17 cellular contexts compared by ENCODE assay signal in genomic region chr7:86975914-86976313, GRCh38.
A peak's percentile ranks its signal among the peaks of the same experiment; 100 is the strongest.
DNase-seq lines count a peak whose midpoint lies in the region; ATAC-seq and TF ChIP-seq lines count a peak whose summit lies in the region.
"Had no signal": no experiment of that assay in that cellular context is flagged by ENCODE, and none has a peak within 500 bp of the region (broad histone marks: within the 10 kb centered on the region; RNA-seq: fewer than 3 reads in every experiment).

No MANE protein-coding gene starts in this region.

- no peaks in the 10 kb centered on the region for H3K9me3 Mint-ChIP-seq in activated naive CD8-positive, alpha-beta T cell (ENCODE audit: low read depth)
- no peaks in the 10 kb centered on the region for H3K9me3 Mint-ChIP-seq in activated naive CD8-positive, alpha-beta T cell treated with anti-CD3 and anti-CD28 coated beads for 36 hours
- no peaks in the 10 kb centered on the region for H3K9me3 Mint-ChIP-seq in central memory CD8-positive, alpha-beta T cell
- no peaks in the 10 kb centered on the region for H3K9me3 Mint-ChIP-seq in naive thymus-derived CD8-positive, alpha-beta T cell

- TF ChIP-seq CTCF in thoracic aorta (IDR thresholded peaks at IDR 0.05) = no peak

- ATAC-seq in central memory CD8-positive, alpha-beta T cell (replicated peaks; ENCODE audit: extremely low read depth, poor library complexity, severe bottlenecking) = no peak
- no peak for ATAC-seq in naive thymus-derived CD8-positive, alpha-beta T cell
- ATAC-seq in thoracic aorta (ENCODE audit: insufficient number of reproducible peaks, low FRiP score, low read depth) (no peak), GM21786 (IDR thresholded peaks at IDR 0.05; ENCODE audit: unreplicated experiment) (no peak)

- POLR2A ChIA-PET in naive thymus-derived CD8-positive, alpha-beta T cell (lab: Charles Lee) = no interaction called here

- peaks cover 0 to 14% of the 10 kb centered on the region in 2 donors for H3K4me1 ChIP-seq in thoracic aorta (ENCODE audit: control insufficient read depth in 1 of 2, low read depth in 2 of 2)
- H3K4me1 ChIP-seq: BE2C, HAP-1 had no signal

- peak overlapping the region; percentile 3 for H3K27ac Mint-ChIP-seq in activated naive CD8-positive, alpha-beta T cell
- H3K27ac Mint-ChIP-seq in activated naive CD8-positive, alpha-beta T cell treated with anti-CD3 and anti-CD28 coated beads for 36 hours = no peak overlapping the region
- peak overlapping the region; percentile 68 for H3K27ac Mint-ChIP-seq in central memory CD8-positive, alpha-beta T cell (ENCODE audit: low read depth)
- H3K27ac Mint-ChIP-seq in naive thymus-derived CD8-positive, alpha-beta T cell = peak overlapping the region; percentile 2 to 94 (median 64)

- H3K4me1 Mint-ChIP-seq in activated naive CD8-positive, alpha-beta T cell (ENCODE audit: low read depth) = peaks cover 52% of the 10 kb centered on the region
- peaks cover 26% of the 10 kb centered on the region for H3K4me1 Mint-ChIP-seq in activated naive CD8-positive, alpha-beta T cell treated with anti-CD3 and anti-CD28 coated beads for 36 hours
- H3K4me1 Mint-ChIP-seq in central memory CD8-positive, alpha-beta T cell = peaks cover 27% of the 10 kb centered on the region
- peaks cover 20 to 65% (median 38%) of the 10 kb centered on the region in 4 donors for H3K4me1 Mint-ChIP-seq in naive thymus-derived CD8-positive, alpha-beta T cell

- no peaks in the 10 kb centered on the region for H3K36me3 ChIP-seq in thoracic aorta
- H3K36me3 ChIP-seq: BE2C, HAP-1 had no signal

- no peak overlapping the region for H3K27ac ChIP-seq in thoracic aorta

- no peak overlapping the region for H3K4me3 Mint-ChIP-seq in activated naive CD8-positive, alpha-beta T cell
- H3K4me3 Mint-ChIP-seq in activated naive CD8-positive, alpha-beta T cell treated with anti-CD3 and anti-CD28 coated beads for 36 hours = no peak overlapping the region
- no peak overlapping the region for H3K4me3 Mint-ChIP-seq in central memory CD8-positive, alpha-beta T cell
- no peak overlapping the region for H3K4me3 Mint-ChIP-seq in naive thymus-derived CD8-positive, alpha-beta T cell

- no peaks in the 10 kb centered on the region for H3K9me3 ChIP-seq in thoracic aorta
- H3K9me3 ChIP-seq: BE2C, HAP-1 had no signal

- peak overlapping the region; percentile 29 for H3K4me3 ChIP-seq in thoracic aorta
- H3K4me3 ChIP-seq: HAP-1 had no signal

- no peaks in the 10 kb centered on the region for H3K27me3 Mint-ChIP-seq in activated naive CD8-positive, alpha-beta T cell
- H3K27me3 Mint-ChIP-seq in activated naive CD8-positive, alpha-beta T cell treated with anti-CD3 and anti-CD28 coated beads for 36 hours = no peaks in the 10 kb centered on the region
- no peaks in the 10 kb centered on the region for H3K27me3 Mint-ChIP-seq in central memory CD8-positive, alpha-beta T cell
- H3K27me3 Mint-ChIP-seq in naive thymus-derived CD8-positive, alpha-beta T cell = no peaks in the 10 kb centered on the region

- H3K36me3 Mint-ChIP-seq in activated naive CD8-positive, alpha-beta T cell = no peaks in the 10 kb centered on the region
- H3K36me3 Mint-ChIP-seq in activated naive CD8-positive, alpha-beta T cell treated with anti-CD3 and anti-CD28 coated beads for 36 hours = no peaks in the 10 kb centered on the region
- H3K36me3 Mint-ChIP-seq in central memory CD8-positive, alpha-beta T cell (ENCODE audit: insufficient read depth) = peaks cover 2% of the 10 kb centered on the region
- no peaks in the 10 kb centered on the region for H3K36me3 Mint-ChIP-seq in naive thymus-derived CD8-positive, alpha-beta T cell

- no peaks in the 10 kb centered on the region for H3K27me3 ChIP-seq in thoracic aorta (replicated peaks; ENCODE audit: insufficient read depth)

- no peak for DNase-seq in activated naive CD8-positive, alpha-beta T cell treated with anti-CD3 and anti-CD28 coated beads for 36 hours
- no peak for DNase-seq in central memory CD8-positive, alpha-beta T cell (ENCODE audit: low spot score in 2 of 2)
- DNase-seq in naive thymus-derived CD8-positive, alpha-beta T cell = no peak
- no peak for DNase-seq in thoracic aorta (ENCODE audit: low spot score)
- no peak for DNase-seq in DMS53 treated with DMSO at 0.1 percent for 48 hours (lab: John Stamatoyannopoulos, UW; ENCODE audit: unreplicated experiment)
- DNase-seq in NCI-H1694 (lab: John Stamatoyannopoulos, UW) = no peak
- DNase-seq: 8988T, BE2C, EL, KBM-7, MV-4-11, NCI-H1930, NCI-H446, RPMI8226 had no signal
